Comparison of ENCODE assay signal across 16 cellular contexts in the genomic region with DNA sequence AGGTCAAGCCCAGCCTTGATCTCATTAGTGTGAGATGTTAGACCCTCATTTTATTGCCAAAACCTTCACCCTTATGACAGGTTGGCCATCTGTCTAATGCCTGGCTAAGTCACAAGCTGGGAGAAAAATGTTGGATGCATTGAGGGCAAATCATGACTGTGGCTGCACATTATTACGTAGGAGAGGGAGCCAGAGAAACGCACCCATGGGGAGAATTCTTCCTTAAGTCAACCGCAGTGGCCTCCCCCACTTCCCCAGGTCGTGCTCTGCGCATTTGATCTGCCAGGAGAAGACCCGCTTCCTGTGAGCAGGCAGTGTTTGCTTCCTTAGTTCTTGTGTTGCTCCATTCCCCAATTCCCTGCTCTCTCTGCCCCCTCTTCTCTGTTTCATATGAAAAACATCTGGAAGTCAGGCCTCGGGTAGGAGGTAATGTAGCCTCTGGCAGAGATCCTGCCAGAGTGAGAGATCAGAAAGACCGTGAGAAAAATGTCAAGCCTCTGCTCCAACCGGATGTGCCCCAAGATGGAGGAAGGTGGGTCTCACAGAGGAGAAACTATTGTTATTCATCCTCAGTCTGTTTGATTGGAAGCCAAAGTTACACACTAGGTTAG.
DNase-seq lines count a peak whose midpoint lies in the region; ATAC-seq, FAIRE-seq and TF ChIP-seq lines count a peak whose summit lies in the region.
"Had no signal": no experiment of that assay in that cellular context is flagged by ENCODE, and none has a peak within 500 bp of the region (broad histone marks: within the 10 kb centered on the region; RNA-seq: fewer than 3 reads in every experiment).

No MANE protein-coding gene starts in this region.

- H3K27ac ChIP-seq in liver (ENCODE audit: low read depth in 1 of 2, low read length in 2 of 2): no peak overlapping the region
- H3K27ac ChIP-seq in HepG2 (ENCODE audit: extremely low read length, insufficient read depth, low read length): no peak overlapping the region
- H3K27ac ChIP-seq: ovary, Peyer's patch had no signal

- H3K4me3 Mint-ChIP-seq in mesothelial cell of epicardium: no peak overlapping the region

- DNase-seq in HepG2 (ENCODE audit: low spot score): no peak
- peak; percentile 39 for DNase-seq in epidermal melanocyte (ENCODE audit: insufficient read length, low spot score)
- no peak for DNase-seq in mesothelial cell of epicardium (ENCODE audit: low spot score in 2 of 2, unreplicated experiment in 2 of 2)
- no peak for DNase-seq in NCI-H748 treated with DMSO at 0.1 percent for 48 hours (lab: John Stamatoyannopoulos, UW)
- no peak for DNase-seq in islet precursor cell
- no peak for DNase-seq in posterior cingulate gyrus
- DNase-seq: ACHN; activated T-cell treated with anti-CD3 and anti-CD28 coated beads, Interleukin-2, amount 50 U/mL, for 48 hours; cortex of kidney; NCI-H2171 treated with DMSO at 0.1 percent for 48 hours; Peyer's patch; upper lobe of left lung had no signal

- no peaks in the 10 kb centered on the region for H3K79me2 ChIP-seq in HepG2 (ENCODE audit: insufficient read depth, low read length)

- no peak for TF ChIP-seq RAD21 in liver (IDR thresholded peaks at IDR 0.05)
- no peak for TF ChIP-seq RAD21 in HepG2 (CRISPR knock-in tag; IDR thresholded peaks at IDR 0.05)

- no peaks in the 10 kb centered on the region for H4K20me1 ChIP-seq in HepG2 (ENCODE audit: insufficient read depth, low read length)

- no peak for FAIRE-seq in HepG2 (lab: Jason Lieb, UNC)
- FAIRE-seq: TTC549 had no signal

- H3K36me3 ChIP-seq in liver (ENCODE audit: control insufficient read depth in 4 of 4, insufficient read depth in 3 of 4, low read depth in 1 of 4, low read length in 3 of 4): no peaks in the 10 kb centered on the region
- H3K36me3 ChIP-seq in HepG2 (replicated peaks in 1 of 2; ENCODE audit: control insufficient read depth in 1 of 2, insufficient read depth in 2 of 2, low read length in 2 of 2): no peaks in the 10 kb centered on the region
- H3K36me3 ChIP-seq: ovary, Peyer's patch, upper lobe of left lung had no signal

- no peaks in the 10 kb centered on the region for H3K27me3 ChIP-seq in liver (ENCODE audit: control insufficient read depth in 4 of 4, insufficient read depth in 4 of 4, low read length in 3 of 4)
- peaks cover 6 to 30% of the 10 kb centered on the region in 2 experiments; a peak in 3 of 5 replicates for H3K27me3 ChIP-seq in HepG2 (ENCODE audit: control insufficient read depth in 1 of 2, insufficient read depth in 2 of 2, low read length in 2 of 2)
- H3K27me3 ChIP-seq: ovary, Peyer's patch, upper lobe of left lung had no signal

- no TSS peak for BruUV-seq in HepG2 (replicated peaks; lab: Mats Ljungman, UMichigan)

- H3K4me3 ChIP-seq in liver (ENCODE audit: low read depth in 1 of 3, low read length in 3 of 3): no peak overlapping the region
- no peak overlapping the region for H3K4me3 ChIP-seq in HepG2 (replicated peaks in 1 of 3; ENCODE audit: insufficient read depth in 1 of 3, low read depth in 2 of 3, low read length in 3 of 3)
- H3K4me3 ChIP-seq: ovary, Peyer's patch, upper lobe of left lung had no signal

- no peak for TF ChIP-seq POLR2A in HepG2 (IDR thresholded peaks at IDR 0.05; ENCODE audit: insufficient read depth in 1 of 2, low read depth in 2 of 2, low read length in 2 of 2)

- H3K9me3 ChIP-seq in liver (ENCODE audit: control insufficient read depth in 4 of 4, low read length in 3 of 4) (no peaks in the 10 kb centered on the region), HepG2 (ENCODE audit: low read length) (no peaks in the 10 kb centered on the region)
- H3K9me3 ChIP-seq: ovary, Peyer's patch, upper lobe of left lung had no signal

- ATAC-seq in HepG2: no peak
- ATAC-seq in HG03521 (IDR thresholded peaks at IDR 0.05; ENCODE audit: unreplicated experiment): no peak

- intact Hi-C loops in HepG2 (cut with micrococcal nuclease; ENCODE audit: unreplicated experiment): no loop called here
- intact Hi-C loops in posterior cingulate gyrus (cut with DNase I): no loop called here

- no peak overlapping the region for H3K4me2 ChIP-seq in HepG2 (ENCODE audit: low read depth, low read length)

- H3K9ac ChIP-seq in liver (ENCODE audit: low read depth in 1 of 2, low read length in 2 of 2): no peak overlapping the region
- no peak overlapping the region for H3K9ac ChIP-seq in HepG2 (ENCODE audit: insufficient read depth, low read depth, low read length)

- no peak for TF ChIP-seq CTCF in liver (IDR thresholded peaks at IDR 0.05; ENCODE audit: low read depth, low read length, missing input control)
- TF ChIP-seq CTCF in HepG2 (CRISPR knock-in tag; IDR thresholded peaks at IDR 0.05): no peak
- no peak for TF ChIP-seq CTCF in mesothelial cell of epicardium (IDR thresholded peaks at IDR 0.05; ENCODE audit: unreplicated experiment)

- TF ChIP-seq EP300 in HepG2 (IDR thresholded peaks at IDR 0.05; ENCODE audit: low read depth in 2 of 2, low read length in 2 of 2): no peak
- TF ChIP-seq EP300 in HepG2 (CRISPR knock-in tag; IDR thresholded peaks at IDR 0.05; ENCODE audit: borderline replicate concordance): no peak

- CTCF ChIA-PET in HepG2 (lab: Yijun Ruan, JAX; ENCODE audit: low intra/inter-chr PET ratio, low total read pairs): no interaction called here

- in situ Hi-C loops in HepG2 (cut with HindIII; ENCODE audit: extremely low pct_ligation_motif_present, low pct_unique_long_range_greater_than_20kb): no loop called here

- peaks cover 29% of the 10 kb centered on the region for H3K4me1 Mint-ChIP-seq in mesothelial cell of epicardium

- no peaks in the 10 kb centered on the region for H3K27me3 Mint-ChIP-seq in mesothelial cell of epicardium (ENCODE audit: low read depth)

- no peaks in the 10 kb centered on the region for H3K9me3 Mint-ChIP-seq in mesothelial cell of epicardium

- no peak overlapping the region for H2AFZ ChIP-seq in HepG2 (ENCODE audit: low read length)

- H3K4me1 ChIP-seq in liver (ENCODE audit: control insufficient read depth in 4 of 4, insufficient read depth in 4 of 4, low read length in 3 of 4): no peaks in the 10 kb centered on the region
- H3K4me1 ChIP-seq in HepG2 (ENCODE audit: insufficient read depth, low read length): no peaks in the 10 kb centered on the region

- no peaks in the 10 kb centered on the region for H3K36me3 Mint-ChIP-seq in mesothelial cell of epicardium

- POLR2A ChIA-PET in HepG2 (lab: Yijun Ruan, JAX): no interaction called here

- 77% methylated on average over 9 of the region's 9 CpGs for WGBS in liver
- WGBS in HepG2 (ENCODE audit: low lambda C conversion rate): 43% methylated on average over 9 of the region's 9 CpGs

- H3K27ac Mint-ChIP-seq in mesothelial cell of epicardium: peak overlapping the region; percentile 87

TF ChIP-seq in liver, 16 proteins besides CTCF, POLR2A, EP300 and RAD21:
- TF ChIP-seq, protein P1, sequence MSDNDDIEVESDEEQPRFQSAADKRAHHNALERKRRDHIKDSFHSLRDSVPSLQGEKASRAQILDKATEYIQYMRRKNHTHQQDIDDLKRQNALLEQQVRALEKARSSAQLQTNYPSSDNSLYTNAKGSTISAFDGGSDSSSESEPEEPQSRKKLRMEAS (IDR thresholded peaks at IDR 0.05): no peak
- TF ChIP-seq HNF4A (conservative IDR thresholded peaks at IDR 0.05) (no peak), NR2F2 (IDR thresholded peaks at IDR 0.05) (peak; percentile 22)

TF ChIP-seq in HepG2, 621 proteins besides CTCF, POLR2A, EP300 and RAD21 (continues in another document):
- TF ChIP-seq, protein P1 (IDR thresholded peaks at IDR 0.05): no peak
- TF ChIP-seq SRY (CRISPR knock-in tag; IDR thresholded peaks at IDR 0.05) (no peak), ZNF235 (CRISPR knock-in tag; IDR thresholded peaks at IDR 0.05; ENCODE audit: borderline replicate concordance) (no peak), ATRX (CRISPR knock-in tag; IDR thresholded peaks at IDR 0.05; ENCODE audit: borderline replicate concordance) (no peak), GFI1 (CRISPR knock-in tag; IDR thresholded peaks at IDR 0.05; ENCODE audit: borderline replicate concordance) (no peak), ZNF256 (CRISPR knock-in tag; conservative IDR thresholded peaks at IDR 0.05) (no peak), KLF13 (CRISPR knock-in tag; IDR thresholded peaks at IDR 0.05) (no peak)
- TF ChIP-seq, protein P2, sequence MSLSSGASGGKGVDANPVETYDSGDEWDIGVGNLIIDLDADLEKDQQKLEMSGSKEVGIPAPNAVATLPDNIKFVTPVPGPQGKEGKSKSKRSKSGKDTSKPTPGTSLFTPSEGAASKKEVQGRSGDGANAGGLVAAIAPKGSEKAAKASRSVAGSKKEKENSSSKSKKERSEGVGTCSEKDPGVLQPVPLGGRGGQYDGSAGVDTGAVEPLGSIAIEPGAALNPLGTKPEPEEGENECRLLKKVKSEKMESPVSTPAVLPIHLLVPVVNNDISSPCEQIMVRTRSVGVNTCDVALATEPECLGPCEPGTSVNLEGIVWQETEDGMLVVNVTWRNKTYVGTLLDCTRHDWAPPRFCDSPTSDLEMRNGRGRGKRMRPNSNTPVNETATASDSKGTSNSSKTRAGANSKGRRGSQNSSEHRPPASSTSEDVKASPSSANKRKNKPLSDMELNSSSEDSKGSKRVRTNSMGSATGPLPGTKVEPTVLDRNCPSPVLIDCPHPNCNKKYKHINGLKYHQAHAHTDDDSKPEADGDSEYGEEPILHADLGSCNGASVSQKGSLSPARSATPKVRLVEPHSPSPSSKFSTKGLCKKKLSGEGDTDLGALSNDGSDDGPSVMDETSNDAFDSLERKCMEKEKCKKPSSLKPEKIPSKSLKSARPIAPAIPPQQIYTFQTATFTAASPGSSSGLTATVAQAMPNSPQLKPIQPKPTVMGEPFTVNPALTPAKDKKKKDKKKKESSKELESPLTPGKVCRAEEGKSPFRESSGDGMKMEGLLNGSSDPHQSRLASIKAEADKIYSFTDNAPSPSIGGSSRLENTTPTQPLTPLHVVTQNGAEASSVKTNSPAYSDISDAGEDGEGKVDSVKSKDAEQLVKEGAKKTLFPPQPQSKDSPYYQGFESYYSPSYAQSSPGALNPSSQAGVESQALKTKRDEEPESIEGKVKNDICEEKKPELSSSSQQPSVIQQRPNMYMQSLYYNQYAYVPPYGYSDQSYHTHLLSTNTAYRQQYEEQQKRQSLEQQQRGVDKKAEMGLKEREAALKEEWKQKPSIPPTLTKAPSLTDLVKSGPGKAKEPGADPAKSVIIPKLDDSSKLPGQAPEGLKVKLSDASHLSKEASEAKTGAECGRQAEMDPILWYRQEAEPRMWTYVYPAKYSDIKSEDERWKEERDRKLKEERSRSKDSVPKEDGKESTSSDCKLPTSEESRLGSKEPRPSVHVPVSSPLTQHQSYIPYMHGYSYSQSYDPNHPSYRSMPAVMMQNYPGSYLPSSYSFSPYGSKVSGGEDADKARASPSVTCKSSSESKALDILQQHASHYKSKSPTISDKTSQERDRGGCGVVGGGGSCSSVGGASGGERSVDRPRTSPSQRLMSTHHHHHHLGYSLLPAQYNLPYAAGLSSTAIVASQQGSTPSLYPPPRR (CRISPR knock-in tag; IDR thresholded peaks at IDR 0.05; ENCODE audit: borderline replicate concordance): no peak
